In the genomic region with DNA sequence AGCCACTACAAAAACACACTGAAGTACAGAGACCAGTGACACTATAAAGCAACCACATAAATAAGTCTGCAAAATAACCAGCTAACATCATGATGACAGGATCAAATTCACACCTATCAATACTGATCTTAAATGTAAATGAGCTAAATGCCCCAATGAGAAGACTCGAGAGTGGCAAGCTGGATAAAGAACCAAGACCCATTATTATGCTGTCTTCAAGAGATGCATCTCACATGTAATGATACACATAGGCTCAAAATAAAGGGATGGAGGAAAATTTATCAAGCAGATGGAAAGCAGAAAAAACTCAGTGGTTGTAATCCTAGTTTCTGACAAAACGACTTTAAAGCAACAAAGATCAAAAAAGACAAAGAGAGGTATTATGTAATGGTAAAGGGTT, we compare ENCODE assay signal across 30 cellular contexts.
"Had no signal": no experiment of that assay in that cellular context is flagged by ENCODE, and none has a peak within 500 bp of the region (broad histone marks: within the 10 kb centered on the region; RNA-seq: fewer than 3 reads in every experiment).

No MANE protein-coding gene starts in this region.

- DNase-seq: activated effector memory CD4-positive, alpha-beta T cell treated with anti-CD3 and anti-CD28 coated beads, Interleukin-2, amount 50 U/mL, for 16 hours; activated effector memory CD4-positive, alpha-beta T cell treated with Interleukin-2 at 50 U/mL for 16 hours; activated gamma-delta T cell; activated gamma-delta T cell treated with Interleukin-2 at 50 U/mL for 16 hours; activated naive CD4-positive, alpha-beta T cell; activated naive CD4-positive, alpha-beta T cell treated with anti-CD3 and anti-CD28 coated beads for 36 hours; activated naive CD4-positive, alpha-beta T cell treated with anti-CD3 and anti-CD28 coated beads, Interleukin-2, amount 10 ng/mL, durations not matched to agents 7 days and 5 days; activated naive CD4-positive, alpha-beta T cell treated with anti-CD3 and anti-CD28 coated beads, Interleukin-2, amount 50 U/mL, for 16 hours; activated naive CD4-positive, alpha-beta T cell treated with Interleukin-2 at 50 U/mL for 16 hours; activated naive CD8-positive, alpha-beta T cell treated with anti-CD3 and anti-CD28 coated beads for 36 hours; activated naive CD8-positive, alpha-beta T cell treated with anti-CD3 and anti-CD28 coated beads, Interleukin-2, amount 10 ng/mL, durations not matched to agents 7 days and 5 days; activated naive CD8-positive, alpha-beta T cell treated with anti-CD3 and anti-CD28 coated beads, Interleukin-2, amount 50 U/mL, for 24 hours; activated T-cell treated with anti-CD3 and anti-CD28 coated beads, Interleukin-2, amount 50 U/mL, for 1 hour; activated T-cell treated with anti-CD3 and anti-CD28 coated beads, Interleukin-2, amount 50 U/mL, for 24 hours; activated T-cell treated with anti-CD3 and anti-CD28 coated beads, Interleukin-2, amount 50 U/mL, for 4 hours; activated T-cell treated with anti-CD3 and anti-CD28 coated beads, Interleukin-2, amount 50 U/mL, for 48 hours; activated T-cell treated with anti-CD3 and anti-CD28 coated beads, Interleukin-2, amount 50 U/mL, for 72 hours; adrenal gland; amniotic stem cell; amygdala; anterior cingulate cortex; aorta; body of pancreas; brain microvascular endothelial cell; caudate nucleus; central memory CD4-positive, alpha-beta T cell; cerebellar nuclear complex had no signal

- H3K27me3 ChIP-seq: adrenal gland, ascending aorta, body of pancreas, brain microvascular endothelial cell, breast epithelium, cardiac muscle cell had no signal

- H3K36me3 ChIP-seq: adrenal gland, ascending aorta, brain microvascular endothelial cell, breast epithelium, cardiac muscle cell had no signal

- H3K27ac ChIP-seq: adrenal gland, ascending aorta, body of pancreas, brain microvascular endothelial cell, breast epithelium, cardiac muscle cell had no signal

- H3K4me1 ChIP-seq: adrenal gland, ascending aorta, body of pancreas, breast epithelium had no signal

- H3K4me3 ChIP-seq: adrenal gland, ascending aorta, body of pancreas, breast epithelium, cardiac muscle cell had no signal

- H3K9me3 ChIP-seq: adrenal gland, ascending aorta, body of pancreas had no signal
